In genomic region chr1:78095618-78096416, GRCh38 we compare ENCODE assay signal across 12 cellular contexts. TPM values are rescaled to one million over a fixed set of nuclear protein-coding genes. Genes with fewer than 3 reads are reported as not detected.
DNase-seq lines count a peak whose midpoint lies in the region; TF ChIP-seq lines count a peak whose summit lies in the region.
"Had no signal": no experiment of that assay in that cellular context is flagged by ENCODE, and none has a peak within 500 bp of the region (broad histone marks: within the 10 kb centered on the region; RNA-seq: fewer than 3 reads in every experiment).

No MANE protein-coding gene starts in this region.

- H3K36me3 ChIP-seq in suprapubic skin, result no peaks in the 10 kb centered on the region

- no peak for TF ChIP-seq POLR2A in suprapubic skin (IDR thresholded peaks at IDR 0.05)

- no peaks in the 10 kb centered on the region for H3K9me3 ChIP-seq in suprapubic skin

- H3K4me1 ChIP-seq in suprapubic skin, result no peaks in the 10 kb centered on the region

- TF ChIP-seq CTCF in suprapubic skin (IDR thresholded peaks at IDR 0.05), result no peak

- no peak overlapping the region for H3K27ac ChIP-seq in suprapubic skin

- H3K27me3 ChIP-seq in suprapubic skin, result no peaks in the 10 kb centered on the region

- no peak overlapping the region for H3K4me3 ChIP-seq in suprapubic skin

- no peak for TF ChIP-seq EP300 in suprapubic skin (IDR thresholded peaks at IDR 0.05)

- 65% methylated on average over 2 of the region's 2 CpGs for WGBS in suprapubic skin

- DNase-seq in AG08395 (ENCODE audit: low spot score) (peak; percentile 72), M059J (ENCODE audit: low read depth) (peak; percentile 95), dermis blood vessel endothelial cell (peak; percentile 80), kidney tubule cell (ENCODE audit: low spot score) (peak; percentile 9), cerebellar cortex (ENCODE audit: low spot score) (no peak), suprapubic skin (ENCODE audit: low spot score in 2 of 2) (no peak), NCI-H446 (lab: John Stamatoyannopoulos, UW) (no peak)
- DNase-seq in activated CD4-positive, alpha-beta T cell treated with anti-CD3 and anti-CD28 coated beads, Interleukin-2, amount 50 U/mL, for 1 hour, result no peak
- DNase-seq: ACHN; activated CD4-positive, alpha-beta T cell treated with anti-CD3 and anti-CD28 coated beads for 36 hours; DMS79 treated with DMSO at 0.1 percent for 48 hours; NCI-H2081 had no signal

RNA-seq across cellular contexts. Expression of gene GIPC2, which starts 50.1 kb away (rescaled TPM):
- total RNA-seq in M059J (2014; rRNA removed; shearing (Covaris generic)), result 1.0 and 1.7 TPM in 2 replicates
- total RNA-seq in dermis blood vessel endothelial cell (55.5 and 69.1 TPM in 2 replicates), suprapubic skin (1 to 10 TPM; 4.2 to 5.9 (median 4.5) TPM)

Comparison
In these comparisons a context has a peak if more than half of its experiments do, and no peak if none do; other contexts are left out.
1. DNase-seq: peak in AG08395 (single experiment), M059J (single experiment), dermis blood vessel endothelial cell (single experiment) and kidney tubule cell (single experiment); none in cerebellar cortex (single experiment), suprapubic skin (0 of 2), activated CD4-positive, alpha-beta T cell treated with anti-CD3 and anti-CD28 coated beads, Interleukin-2, amount 50 U/mL, for 1 hour (single experiment) and NCI-H446 (0 of 2).